In genomic region chr3:111691293-111691909, GRCh38 we compare ENCODE assay signal across 8 cellular contexts. TPM values are rescaled to one million over a fixed set of nuclear protein-coding genes. Genes with fewer than 3 reads are reported as not detected.
DNase-seq lines count a peak whose midpoint lies in the region; ATAC-seq and TF ChIP-seq lines count a peak whose summit lies in the region.

No MANE protein-coding gene starts in this region.

- no peak overlapping the region for H2AFZ ChIP-seq in mesenchymal stem cell (ENCODE audit: low read depth, low read length)

- H3K9me3 ChIP-seq in mesenchymal stem cell (ENCODE audit: control insufficient read depth, low read length) = no peaks in the 10 kb centered on the region
- H3K9me3 ChIP-seq in MG63 = no peaks in the 10 kb centered on the region

- peak; percentile 70 for TF ChIP-seq CTCF in 22Rv1 (IDR thresholded peaks at IDR 0.05)
- no peak for TF ChIP-seq CTCF in GM12865 (IDR thresholded peaks at IDR 0.05; ENCODE audit: insufficient read depth, low read depth, low read length, missing control alignments)

- H3K4me3 ChIP-seq in GM12865 (ENCODE audit: low read depth, low read length) (no peak overlapping the region), mesenchymal stem cell (ENCODE audit: insufficient read depth in 1 of 2, low read depth in 1 of 2, low read length in 2 of 2) (no peak overlapping the region), MG63 (no peak overlapping the region)

- WGBS in mesenchymal stem cell = 100% methylated on average over 1 of the region's 2 CpGs

- H3K27ac ChIP-seq in 22Rv1 (no peak overlapping the region), mesenchymal stem cell (ENCODE audit: low read length, poor library complexity, severe bottlenecking) (peak overlapping the region; percentile 23)

- H2AK5ac ChIP-seq in mesenchymal stem cell (ENCODE audit: low read length, severe bottlenecking) = no peak overlapping the region

- H3K27me3 ChIP-seq in mesenchymal stem cell (ENCODE audit: control insufficient read depth in 1 of 2, insufficient read depth in 1 of 2, low read length in 2 of 2) = no peaks in the 10 kb centered on the region
- no peaks in the 10 kb centered on the region for H3K27me3 ChIP-seq in MG63

- no peak overlapping the region for H3K23ac ChIP-seq in mesenchymal stem cell (ENCODE audit: low read length in 2 of 2)

- in situ Hi-C loops in T47D (cut with HindIII; ENCODE audit: low pct_unique_long_range_greater_than_20kb, low sequenced_read_pairs) = no loop called here

- no peak overlapping the region for H3K18ac ChIP-seq in mesenchymal stem cell (ENCODE audit: low read depth in 1 of 2, low read length in 2 of 2)

- no peak overlapping the region for H3K9ac ChIP-seq in mesenchymal stem cell (ENCODE audit: low read length)

- no peak overlapping the region for H4K91ac ChIP-seq in mesenchymal stem cell (ENCODE audit: low read length)

- no peak overlapping the region for H2BK15ac ChIP-seq in mesenchymal stem cell (ENCODE audit: low read depth, poor library complexity, severe bottlenecking)

- no peak overlapping the region for H4K8ac ChIP-seq in mesenchymal stem cell (ENCODE audit: low read length)

- peaks cover 4% of the 10 kb centered on the region for H3K4me1 ChIP-seq in mesenchymal stem cell (ENCODE audit: control insufficient read depth, insufficient read depth, low read depth, low read length)

- H3K4ac ChIP-seq in mesenchymal stem cell (ENCODE audit: low read depth in 1 of 2, low read length in 2 of 2) = no peak overlapping the region

- peaks cover 23% of the 10 kb centered on the region for H3K79me1 ChIP-seq in mesenchymal stem cell (replicated peaks; ENCODE audit: low read length, poor library complexity, severe bottlenecking)

- H3K14ac ChIP-seq in mesenchymal stem cell (ENCODE audit: low read length in 2 of 2) = no peak overlapping the region

- no peak overlapping the region for H2BK5ac ChIP-seq in mesenchymal stem cell (ENCODE audit: low read depth, low read length, poor library complexity, severe bottlenecking)

- peak; percentile 31 for DNase-seq in GM12865 (ENCODE audit: low read depth)
- peak; percentile 24 for DNase-seq in NCI-H345 treated with DMSO at 0.1 percent for 48 hours (lab: John Stamatoyannopoulos, UW; ENCODE audit: unreplicated experiment)
- peak; percentile 37 to 71 for DNase-seq in T47D (ENCODE audit: low read depth in 1 of 2, low spot score in 1 of 2)
- peak; percentile 63 for DNase-seq in mesenchymal stem cell
- DNase-seq in MG63 = no peak
- DNase-seq in stimulated activated CD4-positive, alpha-beta T cell treated with anti-CD3 and anti-CD28 coated beads, Interleukin-12 subunit alpha, Interleukin-12 subunit beta, amount 100 ng/mL, for 4 hours = no peak

- no peak overlapping the region for H2BK12ac ChIP-seq in mesenchymal stem cell (ENCODE audit: low read length in 2 of 2)

- ATAC-seq in HG03095 (IDR thresholded peaks at IDR 0.05; ENCODE audit: unreplicated experiment) = no peak

- no peak overlapping the region for H2BK120ac ChIP-seq in mesenchymal stem cell (ENCODE audit: low read depth, low read length)

- no peak overlapping the region for H3K4me2 ChIP-seq in mesenchymal stem cell (ENCODE audit: low read length, poor library complexity, severe bottlenecking)

- H3K36me3 ChIP-seq in mesenchymal stem cell (ENCODE audit: control insufficient read depth in 1 of 2, insufficient read depth in 2 of 2, low read depth in 1 of 2, low read length in 2 of 2) (no peaks in the 10 kb centered on the region), MG63 (no peaks in the 10 kb centered on the region)

RNA-seq across cellular contexts. Expression of gene PLCXD2, which starts 16.9 kb away (rescaled TPM):
- 0.83 TPM for polyA plus RNA-seq in mesenchymal stem cell (2013, experiment 1 of 2)
- polyA plus RNA-seq in mesenchymal stem cell (2013, experiment 2 of 2) = 0.84 TPM
- total RNA-seq in MG63 (2014; rRNA removed; shearing (Covaris generic); ENCODE audit: low replicate concordance) = 1.5 and 2.5 TPM in 2 replicates

Comparison
In these comparisons a context has a peak if more than half of its experiments do, and no peak if none do; other contexts are left out.
1. DNase-seq: peak in GM12865 (single experiment), NCI-H345 treated with DMSO at 0.1 percent for 48 hours (single experiment), T47D (2 of 2) and mesenchymal stem cell (single experiment); none in MG63 (single experiment) and stimulated activated CD4-positive, alpha-beta T cell treated with anti-CD3 and anti-CD28 coated beads, Interleukin-12 subunit alpha, Interleukin-12 subunit beta, amount 100 ng/mL, for 4 hours (single experiment).